9 cellular contexts compared by ENCODE assay signal in genomic region chr22:37373451-37373850, GRCh38. TPM values are rescaled to one million over a fixed set of nuclear protein-coding genes. Genes with fewer than 3 reads are reported as not detected.
"Had no signal": no experiment of that assay in that cellular context is flagged by ENCODE, and none has a peak within 500 bp of the region (broad histone marks: within the 10 kb centered on the region; RNA-seq: fewer than 3 reads in every experiment).

No MANE protein-coding gene starts in this region.

- H3K9ac ChIP-seq: KMS-11 had no signal

- H3K4me2 ChIP-seq: KMS-11 had no signal

- H3K27ac ChIP-seq: HL-60, KMS-11 had no signal

- ATAC-seq: HepG2, K562 had no signal

- H3K4me3 ChIP-seq: K562 had no signal

- DNase-seq: IMR-90, KBM-7, KG1 had no signal

RNA-seq across cellular contexts. Expression of gene ELFN2, which starts 53.8 kb away (rescaled TPM):
- total RNA-seq: HepG2, HT-29, K562 had no signal
- polyA plus RNA-seq: IgD-negative memory B cell, K562 had no signal
